1 cellular context compared by ENCODE assay signal in the genomic region with DNA sequence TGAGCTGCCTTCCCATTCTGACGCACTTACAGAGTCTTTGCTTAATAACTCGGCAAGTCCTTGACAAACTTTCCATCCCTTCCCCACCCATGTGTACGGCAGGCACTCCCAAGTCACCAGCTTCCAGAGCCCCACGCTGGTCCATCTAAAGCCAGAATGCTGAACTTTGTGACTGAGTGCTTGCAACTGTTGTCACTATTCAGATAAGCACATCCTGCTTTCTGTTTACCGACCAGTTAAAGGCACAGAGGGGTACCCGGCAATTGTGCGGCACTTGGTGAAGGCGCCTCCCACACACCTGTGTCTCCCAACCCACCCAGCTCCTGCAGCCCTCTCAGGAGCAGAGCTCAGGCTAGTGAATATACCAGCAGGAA.
TF ChIP-seq lines count a peak whose summit lies in the region.

No MANE protein-coding gene starts in this region.

TF ChIP-seq in HepG2, 621 proteins besides CTCF, POLR2A, EP300 and RAD21 (continued from another document and continues in another):
- TF ChIP-seq ZNF276 (CRISPR knock-in tag; IDR thresholded peaks at IDR 0.05; ENCODE audit: low read depth) (no peak), ZNF274 (CRISPR knock-in tag; IDR thresholded peaks at IDR 0.05) (no peak), ZNF296 (CRISPR knock-in tag; conservative IDR thresholded peaks at IDR 0.05) (no peak), AGO2 (optimal IDR thresholded peaks at IDR 0.05; ENCODE audit: low read depth, low read length) (no peak), RFXANK (CRISPR knock-in tag; IDR thresholded peaks at IDR 0.05) (no peak), ZBTB4 (CRISPR knock-in tag; IDR thresholded peaks at IDR 0.05; ENCODE audit: borderline replicate concordance) (0 out of 2 replicates have a peak, but pooled peaks have one; percentile 59), PPARG (CRISPR knock-in tag; conservative IDR thresholded peaks at IDR 0.05) (peak; percentile 67; the same call in 1 of the 2 replicates), SMAD1 (CRISPR knock-in tag; IDR thresholded peaks at IDR 0.05; ENCODE audit: borderline replicate concordance, low read depth) (0 out of 2 replicates have a peak, but pooled peaks have one; percentile 39), ZBTB42 (CRISPR knock-in tag; IDR thresholded peaks at IDR 0.05) (no peak), ZNF354B (CRISPR knock-in tag; IDR thresholded peaks at IDR 0.05) (no peak), CENPBD1 (CRISPR knock-in tag; IDR thresholded peaks at IDR 0.05; ENCODE audit: borderline replicate concordance, low read depth) (no peak), MLX (CRISPR knock-in tag; IDR thresholded peaks at IDR 0.05) (peak; percentile 82), SMARCC2 (IDR thresholded peaks at IDR 0.05) (no peak), SRF (IDR thresholded peaks at IDR 0.05; ENCODE audit: low read depth, low read length) (no peak), ZNF33A (CRISPR knock-in tag; IDR thresholded peaks at IDR 0.05; ENCODE audit: borderline replicate concordance) (no peak), SALL1 (CRISPR knock-in tag; IDR thresholded peaks at IDR 0.05) (peak; percentile 99), KMT2B (CRISPR knock-in tag; IDR thresholded peaks at IDR 0.05) (peak; percentile 66), SPEN (CRISPR knock-in tag; IDR thresholded peaks at IDR 0.05; ENCODE audit: low read depth) (no peak), NR2F2 (IDR thresholded peaks at IDR 0.05; ENCODE audit: borderline replicate concordance, low read depth) (no peak), ZBTB8A (CRISPR knock-in tag; IDR thresholded peaks at IDR 0.05; ENCODE audit: borderline replicate concordance, low read depth) (no peak), ZNF776 (CRISPR knock-in tag; IDR thresholded peaks at IDR 0.05) (no peak), GPBP1L1 (CRISPR knock-in tag; IDR thresholded peaks at IDR 0.05) (no peak), HOMEZ (CRISPR knock-in tag; IDR thresholded peaks at IDR 0.05; ENCODE audit: low read depth) (peak; percentile 89), HMG20A (CRISPR knock-in tag; IDR thresholded peaks at IDR 0.05; ENCODE audit: borderline replicate concordance) (peak; percentile 83; the same call in 1 of the 2 replicates), RELA (CRISPR knock-in tag; IDR thresholded peaks at IDR 0.05) (no peak), NCOR1 (IDR thresholded peaks at IDR 0.05; ENCODE audit: borderline replicate concordance, low read length) (no peak), ZFY (CRISPR knock-in tag; IDR thresholded peaks at IDR 0.05) (peak; percentile 30; the same call in 1 of the 2 replicates), ZNF496 (CRISPR knock-in tag; IDR thresholded peaks at IDR 0.05; ENCODE audit: insufficient replicate concordance) (no peak), ZFYVE20 (CRISPR knock-in tag; IDR thresholded peaks at IDR 0.05; ENCODE audit: borderline replicate concordance, low read depth) (no peak), SOX5 (CRISPR knock-in tag; IDR thresholded peaks at IDR 0.05; ENCODE audit: borderline replicate concordance) (peak; percentile 92), ZNF619 (CRISPR knock-in tag; IDR thresholded peaks at IDR 0.05) (no peak), SP140L (CRISPR knock-in tag; IDR thresholded peaks at IDR 0.05; ENCODE audit: borderline replicate concordance) (no peak), ZNF670 (CRISPR knock-in tag; IDR thresholded peaks at IDR 0.05; ENCODE audit: borderline replicate concordance) (no peak; the same call in 1 of the 2 replicates), RBFOX2 (IDR thresholded peaks at IDR 0.05; ENCODE audit: low read depth, low read length) (no peak), ZNF224 (CRISPR knock-in tag; IDR thresholded peaks at IDR 0.05) (no peak)
- TF ChIP-seq, protein P1, sequence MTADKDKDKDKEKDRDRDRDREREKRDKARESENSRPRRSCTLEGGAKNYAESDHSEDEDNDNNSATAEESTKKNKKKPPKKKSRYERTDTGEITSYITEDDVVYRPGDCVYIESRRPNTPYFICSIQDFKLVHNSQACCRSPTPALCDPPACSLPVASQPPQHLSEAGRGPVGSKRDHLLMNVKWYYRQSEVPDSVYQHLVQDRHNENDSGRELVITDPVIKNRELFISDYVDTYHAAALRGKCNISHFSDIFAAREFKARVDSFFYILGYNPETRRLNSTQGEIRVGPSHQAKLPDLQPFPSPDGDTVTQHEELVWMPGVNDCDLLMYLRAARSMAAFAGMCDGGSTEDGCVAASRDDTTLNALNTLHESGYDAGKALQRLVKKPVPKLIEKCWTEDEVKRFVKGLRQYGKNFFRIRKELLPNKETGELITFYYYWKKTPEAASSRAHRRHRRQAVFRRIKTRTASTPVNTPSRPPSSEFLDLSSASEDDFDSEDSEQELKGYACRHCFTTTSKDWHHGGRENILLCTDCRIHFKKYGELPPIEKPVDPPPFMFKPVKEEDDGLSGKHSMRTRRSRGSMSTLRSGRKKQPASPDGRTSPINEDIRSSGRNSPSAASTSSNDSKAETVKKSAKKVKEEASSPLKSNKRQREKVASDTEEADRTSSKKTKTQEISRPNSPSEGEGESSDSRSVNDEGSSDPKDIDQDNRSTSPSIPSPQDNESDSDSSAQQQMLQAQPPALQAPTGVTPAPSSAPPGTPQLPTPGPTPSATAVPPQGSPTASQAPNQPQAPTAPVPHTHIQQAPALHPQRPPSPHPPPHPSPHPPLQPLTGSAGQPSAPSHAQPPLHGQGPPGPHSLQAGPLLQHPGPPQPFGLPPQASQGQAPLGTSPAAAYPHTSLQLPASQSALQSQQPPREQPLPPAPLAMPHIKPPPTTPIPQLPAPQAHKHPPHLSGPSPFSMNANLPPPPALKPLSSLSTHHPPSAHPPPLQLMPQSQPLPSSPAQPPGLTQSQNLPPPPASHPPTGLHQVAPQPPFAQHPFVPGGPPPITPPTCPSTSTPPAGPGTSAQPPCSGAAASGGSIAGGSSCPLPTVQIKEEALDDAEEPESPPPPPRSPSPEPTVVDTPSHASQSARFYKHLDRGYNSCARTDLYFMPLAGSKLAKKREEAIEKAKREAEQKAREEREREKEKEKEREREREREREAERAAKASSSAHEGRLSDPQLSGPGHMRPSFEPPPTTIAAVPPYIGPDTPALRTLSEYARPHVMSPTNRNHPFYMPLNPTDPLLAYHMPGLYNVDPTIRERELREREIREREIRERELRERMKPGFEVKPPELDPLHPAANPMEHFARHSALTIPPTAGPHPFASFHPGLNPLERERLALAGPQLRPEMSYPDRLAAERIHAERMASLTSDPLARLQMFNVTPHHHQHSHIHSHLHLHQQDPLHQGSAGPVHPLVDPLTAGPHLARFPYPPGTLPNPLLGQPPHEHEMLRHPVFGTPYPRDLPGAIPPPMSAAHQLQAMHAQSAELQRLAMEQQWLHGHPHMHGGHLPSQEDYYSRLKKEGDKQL (CRISPR knock-in tag; IDR thresholded peaks at IDR 0.05; ENCODE audit: low read depth): peak; percentile 27; the same call in 1 of the 2 replicates
- TF ChIP-seq, protein P2, sequence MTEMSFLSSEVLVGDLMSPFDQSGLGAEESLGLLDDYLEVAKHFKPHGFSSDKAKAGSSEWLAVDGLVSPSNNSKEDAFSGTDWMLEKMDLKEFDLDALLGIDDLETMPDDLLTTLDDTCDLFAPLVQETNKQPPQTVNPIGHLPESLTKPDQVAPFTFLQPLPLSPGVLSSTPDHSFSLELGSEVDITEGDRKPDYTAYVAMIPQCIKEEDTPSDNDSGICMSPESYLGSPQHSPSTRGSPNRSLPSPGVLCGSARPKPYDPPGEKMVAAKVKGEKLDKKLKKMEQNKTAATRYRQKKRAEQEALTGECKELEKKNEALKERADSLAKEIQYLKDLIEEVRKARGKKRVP (CRISPR knock-in tag; IDR thresholded peaks at IDR 0.05): no peak
- TF ChIP-seq, protein P3, sequence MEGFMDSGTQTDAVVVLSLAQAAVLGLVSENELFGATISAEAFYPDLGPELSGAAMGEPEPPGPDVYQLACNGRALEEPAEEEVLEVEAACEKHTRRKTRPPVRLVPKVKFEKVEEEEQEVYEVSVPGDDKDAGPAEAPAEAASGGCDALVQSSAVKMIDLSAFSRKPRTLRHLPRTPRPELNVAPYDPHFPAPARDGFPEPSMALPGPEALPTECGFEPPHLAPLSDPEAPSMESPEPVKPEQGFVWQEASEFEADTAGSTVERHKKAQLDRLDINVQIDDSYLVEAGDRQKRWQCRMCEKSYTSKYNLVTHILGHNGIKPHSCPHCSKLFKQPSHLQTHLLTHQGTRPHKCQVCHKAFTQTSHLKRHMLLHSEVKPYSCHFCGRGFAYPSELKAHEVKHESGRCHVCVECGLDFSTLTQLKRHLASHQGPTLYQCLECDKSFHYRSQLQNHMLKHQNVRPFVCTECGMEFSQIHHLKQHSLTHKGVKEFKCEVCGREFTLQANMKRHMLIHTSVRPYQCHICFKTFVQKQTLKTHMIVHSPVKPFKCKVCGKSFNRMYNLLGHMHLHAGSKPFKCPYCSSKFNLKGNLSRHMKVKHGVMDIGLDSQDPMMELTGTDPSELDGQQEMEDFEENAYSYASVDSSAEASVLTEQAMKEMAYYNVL (CRISPR knock-in tag; IDR thresholded peaks at IDR 0.05; ENCODE audit: borderline replicate concordance): peak; percentile 83; the same call in 1 of the 2 replicates
- TF ChIP-seq, protein P4, sequence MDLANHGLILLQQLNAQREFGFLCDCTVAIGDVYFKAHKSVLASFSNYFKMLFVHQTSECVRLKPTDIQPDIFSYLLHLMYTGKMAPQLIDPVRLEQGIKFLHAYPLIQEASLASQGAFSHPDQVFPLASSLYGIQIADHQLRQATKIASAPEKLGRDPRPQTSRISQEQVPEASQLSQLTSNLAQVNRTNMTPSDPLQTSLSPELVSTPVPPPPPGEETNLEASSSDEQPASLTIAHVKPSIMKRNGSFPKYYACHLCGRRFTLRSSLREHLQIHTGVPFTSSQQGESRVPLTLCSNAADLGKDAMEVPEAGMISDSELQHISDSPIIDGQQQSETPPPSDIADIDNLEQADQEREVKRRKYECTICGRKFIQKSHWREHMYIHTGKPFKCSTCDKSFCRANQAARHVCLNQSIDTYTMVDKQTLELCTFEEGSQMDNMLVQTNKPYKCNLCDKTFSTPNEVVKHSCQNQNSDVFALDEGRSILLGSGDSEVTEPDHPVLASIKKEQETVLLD (CRISPR knock-in tag; IDR thresholded peaks at IDR 0.05; ENCODE audit: low read depth): no peak
